28 cellular contexts compared by ENCODE assay signal in genomic region chr3:89562373-89562772, GRCh38.
"Had no signal": no experiment of that assay in that cellular context is flagged by ENCODE, and none has a peak within 500 bp of the region (broad histone marks: within the 10 kb centered on the region; RNA-seq: fewer than 3 reads in every experiment).

No MANE protein-coding gene starts in this region.

- H3K4me3 ChIP-seq: adrenal gland, coronary artery, heart right ventricle, mucosa of descending colon, suprapubic skin, transverse colon had no signal

- ATAC-seq: activated CD4-positive, alpha-beta T cell treated with anti-CD3 and anti-CD28 coated beads for 36 hours; heart right ventricle; left cardiac atrium; mucosa of descending colon; sciatic nerve; stimulated activated effector memory CD8-positive, alpha-beta T cell treated with anti-CD3 and anti-CD28 coated beads, Interleukin-12 subunit alpha, Interleukin-12 subunit beta, amount 100 ng/mL, for 72 hours; stimulated activated naive CD8-positive, alpha-beta T cell treated with anti-CD3 and anti-CD28 coated beads, Interleukin-15, amount 100 ng/mL, for 72 hours had no signal

- H3K4me3 Mint-ChIP-seq: activated B cell treated with CpG ODN at 0.5 μM for 24 hours; activated CD4-positive, alpha-beta T cell treated with anti-CD3 and anti-CD28 coated beads for 36 hours; activated naive CD8-positive, alpha-beta T cell; activated T-cell treated with anti-CD3 and anti-CD28 coated beads, Interleukin-2, amount 50 U/mL, for 24 hours; nephron progenitor cell; stimulated activated effector memory CD8-positive, alpha-beta T cell treated with anti-CD3 and anti-CD28 coated beads, Interleukin-12 subunit alpha, Interleukin-12 subunit beta, amount 100 ng/mL, for 72 hours; stimulated activated naive CD8-positive, alpha-beta T cell treated with anti-CD3 and anti-CD28 coated beads, Interleukin-15, amount 100 ng/mL, for 72 hours had no signal

- H3K4me1 ChIP-seq: adrenal gland, heart right ventricle, parathyroid adenoma, suprapubic skin, transverse colon had no signal

- H2AFZ ChIP-seq: parathyroid adenoma had no signal

- H3K27ac ChIP-seq: adrenal gland, coronary artery, epithelial cell of prostate, heart right ventricle, parathyroid adenoma, suprapubic skin, transverse colon had no signal

- H3K9me3 ChIP-seq: adrenal gland, mucosa of descending colon, transverse colon had no signal

- H3K27ac Mint-ChIP-seq: activated B cell treated with CpG ODN at 0.5 μM for 24 hours; activated CD4-positive, alpha-beta T cell treated with anti-CD3 and anti-CD28 coated beads for 36 hours; activated naive CD8-positive, alpha-beta T cell; activated T-cell treated with anti-CD3 and anti-CD28 coated beads, Interleukin-2, amount 50 U/mL, for 24 hours; activated T-helper 2 cell treated with anti-CD3 and anti-CD28 coated beads, Interferon-gamma antibody, Interleukin-2, Interleukin-4, amounts not matched to agents 10 μg/mL and 5 μg/mL and 100 μg/mL, durations not matched to agents 14 hours and 24 hours and 36 hours; nephron progenitor cell; stimulated activated effector memory CD8-positive, alpha-beta T cell treated with anti-CD3 and anti-CD28 coated beads, Interleukin-12 subunit alpha, Interleukin-12 subunit beta, amount 100 ng/mL, for 72 hours; stimulated activated naive CD8-positive, alpha-beta T cell treated with anti-CD3 and anti-CD28 coated beads, Interleukin-15, amount 100 ng/mL, for 72 hours had no signal

- H3K27me3 ChIP-seq: adrenal gland, heart right ventricle, suprapubic skin, transverse colon had no signal

- H3K36me3 ChIP-seq: adrenal gland, heart right ventricle, suprapubic skin, transverse colon had no signal

- H3K36me3 Mint-ChIP-seq: activated naive CD8-positive, alpha-beta T cell; stimulated activated effector memory CD8-positive, alpha-beta T cell treated with anti-CD3 and anti-CD28 coated beads, Interleukin-12 subunit alpha, Interleukin-12 subunit beta, amount 100 ng/mL, for 72 hours had no signal

- H3K79me2 ChIP-seq: parathyroid adenoma had no signal

- DNase-seq: activated B cell treated with CpG ODN at 0.5 μM for 24 hours; activated CD4-positive, alpha-beta T cell treated with anti-CD3 and anti-CD28 coated beads for 36 hours; activated CD4-positive, alpha-beta T cell treated with anti-CD3 and anti-CD28 coated beads, Interleukin-2, amount 50 U/mL, for 4 hours; activated CD8-positive, alpha-beta memory T cell treated with anti-CD3 and anti-CD28 coated beads for 24 hours; activated CD8-positive, alpha-beta memory T cell treated with anti-CD3 and anti-CD28 coated beads, Interleukin-2, amount 50 U/mL, for 4 hours; activated naive CD4-positive, alpha-beta T cell; activated T-cell treated with anti-CD3 and anti-CD28 coated beads, Interleukin-2, amount 50 U/mL, for 24 hours; adrenal gland; heart right ventricle; islet precursor cell; left cardiac atrium; mesenchymal stem cell; mucosa of descending colon; nephron progenitor cell; nucleus accumbens; small intestine; stimulated activated CD4-positive, alpha-beta T cell treated with anti-CD3 and anti-CD28 coated beads, Interleukin-2, amount 100 ng/mL, for 24 hours; stimulated activated naive CD8-positive, alpha-beta T cell treated with anti-CD3 and anti-CD28 coated beads, Interleukin-15, amount 100 ng/mL, for 72 hours; T1000; transverse colon had no signal

- H3K9ac ChIP-seq: parathyroid adenoma had no signal

- H3K4me1 Mint-ChIP-seq: activated B cell treated with CpG ODN at 0.5 μM for 24 hours; activated CD4-positive, alpha-beta T cell treated with anti-CD3 and anti-CD28 coated beads for 36 hours; nephron progenitor cell; stimulated activated effector memory CD8-positive, alpha-beta T cell treated with anti-CD3 and anti-CD28 coated beads, Interleukin-12 subunit alpha, Interleukin-12 subunit beta, amount 100 ng/mL, for 72 hours; stimulated activated naive CD8-positive, alpha-beta T cell treated with anti-CD3 and anti-CD28 coated beads, Interleukin-15, amount 100 ng/mL, for 72 hours had no signal

- H3K27me3 Mint-ChIP-seq: activated B cell treated with CpG ODN at 0.5 μM for 24 hours; activated CD4-positive, alpha-beta T cell treated with anti-CD3 and anti-CD28 coated beads for 36 hours; activated naive CD8-positive, alpha-beta T cell; activated T-cell treated with anti-CD3 and anti-CD28 coated beads, Interleukin-2, amount 50 U/mL, for 24 hours; stimulated activated naive CD8-positive, alpha-beta T cell treated with anti-CD3 and anti-CD28 coated beads, Interleukin-15, amount 100 ng/mL, for 72 hours had no signal
